In genomic region chr1:82079607-82080006, GRCh38 we compare ENCODE assay signal across 8 cellular contexts.
"Had no signal": no experiment of that assay in that cellular context is flagged by ENCODE, and none has a peak within 500 bp of the region (broad histone marks: within the 10 kb centered on the region; RNA-seq: fewer than 3 reads in every experiment).

No MANE protein-coding gene starts in this region.

- H3K9me3 Mint-ChIP-seq: GM23338 had no signal

- ATAC-seq: GM23338, HCT116 had no signal

- H3K27ac ChIP-seq: GM23248 had no signal

- DNase-seq: GM23248, GOT3, H7, HCEC 1CT, HFFc6 had no signal

- H3K9ac ChIP-seq: GM23248 had no signal

- H3K36me3 ChIP-seq: HAP-1 had no signal

- H2AFZ ChIP-seq: GM23248, GM23338 had no signal

- H3K4me3 Mint-ChIP-seq: GM23338, HFFc6 had no signal

- H3K27ac Mint-ChIP-seq: GM23338, HFFc6 had no signal

- H3K4me3 ChIP-seq: GM23248, GM23338, HAP-1 had no signal

- H3K4me2 ChIP-seq: GM23338 had no signal

- H3K4me1 ChIP-seq: HAP-1 had no signal
